1 cellular context compared by ENCODE assay signal in genomic region chr16:67654069-67654911, GRCh38.
TF ChIP-seq lines count a peak whose summit lies in the region.

No MANE protein-coding gene starts in this region.

TF ChIP-seq in GM12878, 131 proteins besides CTCF, POLR2A, EP300 and RAD21:
- TF ChIP-seq, protein P1, sequence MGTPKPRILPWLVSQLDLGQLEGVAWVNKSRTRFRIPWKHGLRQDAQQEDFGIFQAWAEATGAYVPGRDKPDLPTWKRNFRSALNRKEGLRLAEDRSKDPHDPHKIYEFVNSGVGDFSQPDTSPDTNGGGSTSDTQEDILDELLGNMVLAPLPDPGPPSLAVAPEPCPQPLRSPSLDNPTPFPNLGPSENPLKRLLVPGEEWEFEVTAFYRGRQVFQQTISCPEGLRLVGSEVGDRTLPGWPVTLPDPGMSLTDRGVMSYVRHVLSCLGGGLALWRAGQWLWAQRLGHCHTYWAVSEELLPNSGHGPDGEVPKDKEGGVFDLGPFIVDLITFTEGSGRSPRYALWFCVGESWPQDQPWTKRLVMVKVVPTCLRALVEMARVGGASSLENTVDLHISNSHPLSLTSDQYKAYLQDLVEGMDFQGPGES (IDR thresholded peaks at IDR 0.05) = no peak
- TF ChIP-seq, protein P2, sequence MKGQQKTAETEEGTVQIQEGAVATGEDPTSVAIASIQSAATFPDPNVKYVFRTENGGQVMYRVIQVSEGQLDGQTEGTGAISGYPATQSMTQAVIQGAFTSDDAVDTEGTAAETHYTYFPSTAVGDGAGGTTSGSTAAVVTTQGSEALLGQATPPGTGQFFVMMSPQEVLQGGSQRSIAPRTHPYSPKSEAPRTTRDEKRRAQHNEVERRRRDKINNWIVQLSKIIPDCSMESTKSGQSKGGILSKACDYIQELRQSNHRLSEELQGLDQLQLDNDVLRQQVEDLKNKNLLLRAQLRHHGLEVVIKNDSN (IDR thresholded peaks at IDR 0.05; ENCODE audit: borderline replicate concordance, extremely low read length, insufficient read depth, low read depth, low read length) = no peak
- TF ChIP-seq NFYA (IDR thresholded peaks at IDR 0.05; ENCODE audit: borderline replicate concordance, low read depth, low read length) (no peak), NR2F1 (conservative IDR thresholded peaks at IDR 0.05) (no peak), PML (IDR thresholded peaks at IDR 0.05; ENCODE audit: low read length) (no peak), SMARCA5 (IDR thresholded peaks at IDR 0.05) (no peak), ATF7 (IDR thresholded peaks at IDR 0.05; ENCODE audit: low read depth) (no peak), SUPT20H (IDR thresholded peaks at IDR 0.05; ENCODE audit: borderline replicate concordance, control insufficient read depth, low read depth, low read length) (no peak), SMAD1 (IDR thresholded peaks at IDR 0.05; ENCODE audit: low read depth, partially characterized antibody) (no peak), CEBPB (IDR thresholded peaks at IDR 0.05; ENCODE audit: borderline replicate concordance in 1 of 2, low read depth in 2 of 2, low read length in 2 of 2) (no peak), SUZ12 (IDR thresholded peaks at IDR 0.05; ENCODE audit: unreplicated experiment) (no peak), ZNF217 (IDR thresholded peaks at IDR 0.05) (no peak), MTA3 (IDR thresholded peaks at IDR 0.05; ENCODE audit: borderline replicate concordance, low read length) (no peak), SP1 (IDR thresholded peaks at IDR 0.05; ENCODE audit: low read depth, low read length) (no peak)
- TF ChIP-seq, protein P3, sequence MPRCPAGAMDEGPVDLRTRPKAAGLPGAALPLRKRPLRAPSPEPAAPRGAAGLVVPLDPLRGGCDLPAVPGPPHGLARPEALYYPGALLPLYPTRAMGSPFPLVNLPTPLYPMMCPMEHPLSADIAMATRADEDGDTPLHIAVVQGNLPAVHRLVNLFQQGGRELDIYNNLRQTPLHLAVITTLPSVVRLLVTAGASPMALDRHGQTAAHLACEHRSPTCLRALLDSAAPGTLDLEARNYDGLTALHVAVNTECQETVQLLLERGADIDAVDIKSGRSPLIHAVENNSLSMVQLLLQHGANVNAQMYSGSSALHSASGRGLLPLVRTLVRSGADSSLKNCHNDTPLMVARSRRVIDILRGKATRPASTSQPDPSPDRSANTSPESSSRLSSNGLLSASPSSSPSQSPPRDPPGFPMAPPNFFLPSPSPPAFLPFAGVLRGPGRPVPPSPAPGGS (IDR thresholded peaks at IDR 0.05; ENCODE audit: borderline replicate concordance, insufficient read depth, low read depth, low read length, poor library complexity, severe bottlenecking) = no peak
- TF ChIP-seq, protein P4, sequence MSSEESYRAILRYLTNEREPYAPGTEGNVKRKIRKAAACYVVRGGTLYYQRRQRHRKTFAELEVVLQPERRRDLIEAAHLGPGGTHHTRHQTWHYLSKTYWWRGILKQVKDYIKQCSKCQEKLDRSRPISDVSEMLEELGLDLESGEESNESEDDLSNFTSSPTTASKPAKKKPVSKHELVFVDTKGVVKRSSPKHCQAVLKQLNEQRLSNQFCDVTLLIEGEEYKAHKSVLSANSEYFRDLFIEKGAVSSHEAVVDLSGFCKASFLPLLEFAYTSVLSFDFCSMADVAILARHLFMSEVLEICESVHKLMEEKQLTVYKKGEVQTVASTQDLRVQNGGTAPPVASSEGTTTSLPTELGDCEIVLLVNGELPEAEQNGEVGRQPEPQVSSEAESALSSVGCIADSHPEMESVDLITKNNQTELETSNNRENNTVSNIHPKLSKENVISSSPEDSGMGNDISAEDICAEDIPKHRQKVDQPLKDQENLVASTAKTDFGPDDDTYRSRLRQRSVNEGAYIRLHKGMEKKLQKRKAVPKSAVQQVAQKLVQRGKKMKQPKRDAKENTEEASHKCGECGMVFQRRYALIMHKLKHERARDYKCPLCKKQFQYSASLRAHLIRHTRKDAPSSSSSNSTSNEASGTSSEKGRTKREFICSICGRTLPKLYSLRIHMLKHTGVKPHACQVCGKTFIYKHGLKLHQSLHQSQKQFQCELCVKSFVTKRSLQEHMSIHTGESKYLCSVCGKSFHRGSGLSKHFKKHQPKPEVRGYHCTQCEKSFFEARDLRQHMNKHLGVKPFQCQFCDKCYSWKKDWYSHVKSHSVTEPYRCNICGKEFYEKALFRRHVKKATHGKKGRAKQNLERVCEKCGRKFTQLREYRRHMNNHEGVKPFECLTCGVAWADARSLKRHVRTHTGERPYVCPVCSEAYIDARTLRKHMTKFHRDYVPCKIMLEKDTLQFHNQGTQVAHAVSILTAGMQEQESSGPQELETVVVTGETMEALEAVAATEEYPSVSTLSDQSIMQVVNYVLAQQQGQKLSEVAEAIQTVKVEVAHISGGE (CRISPR knock-in tag; IDR thresholded peaks at IDR 0.05) = no peak
